ENCODE assay signal across 29 cellular contexts in the genomic region with DNA sequence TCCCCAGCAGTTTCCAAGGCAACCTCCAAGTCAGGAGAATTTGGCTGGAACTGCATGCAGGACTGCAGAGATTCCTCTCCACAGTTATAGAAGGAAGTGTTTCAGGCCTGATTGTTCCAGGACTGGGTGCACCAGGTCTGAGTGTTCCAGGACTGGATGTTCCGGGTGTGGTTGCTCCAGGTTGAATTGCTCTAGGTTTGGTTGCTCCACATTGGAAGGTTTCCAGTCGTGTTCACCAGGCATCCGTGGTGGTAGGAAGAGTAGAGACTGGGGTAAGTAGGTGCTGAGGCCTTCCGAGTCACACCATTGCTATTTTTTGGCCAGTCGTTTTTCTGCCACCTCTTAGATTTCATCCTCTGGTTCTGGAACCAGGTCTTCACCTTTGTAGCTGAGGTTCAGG.
"Had no signal": no experiment of that assay in that cellular context is flagged by ENCODE, and none has a peak within 500 bp of the region (broad histone marks: within the 10 kb centered on the region; RNA-seq: fewer than 3 reads in every experiment).

No MANE protein-coding gene starts in this region.

- H3K9me3 ChIP-seq: adrenal gland, SJSA1 had no signal

- H3K27ac ChIP-seq: adrenal gland, SJSA1 had no signal

- H3K4me1 ChIP-seq: adrenal gland, SJSA1 had no signal

- H3K4me3 ChIP-seq: adrenal gland, SJSA1 had no signal

- H3K36me3 ChIP-seq: adrenal gland, SJSA1 had no signal

- ATAC-seq: activated CD4-positive, CD25-positive, alpha-beta regulatory T cell treated with anti-CD3 and anti-CD28 coated beads, Interleukin-2, amount 50 U/mL, for 24 hours; activated CD8-positive, alpha-beta T cell treated with anti-CD3 and anti-CD28 coated beads, Interleukin-2, amount 10 ng/mL, durations not matched to agents 7 days and 5 days; Panc1; SK-N-SH treated with all-trans-retinoic acid at 6 μM for 48 hours had no signal

- H3K27me3 ChIP-seq: SJSA1 had no signal

- DNase-seq: activated CD4-positive, alpha-beta T cell treated with anti-CD3 and anti-CD28 coated beads for 4 hours; activated CD4-positive, alpha-beta T cell treated with anti-CD3 and anti-CD28 coated beads, Interleukin-2, amount 50 U/mL, for 4 hours; activated CD8-positive, alpha-beta memory T cell treated with anti-CD3 and anti-CD28 coated beads, Interleukin-2, amount 50 U/mL, for 48 hours; activated CD8-positive, alpha-beta T cell treated with anti-CD3 and anti-CD28 coated beads, Interleukin-2, amount 10 ng/mL, durations not matched to agents 7 days and 5 days; activated naive CD4-positive, alpha-beta T cell treated with anti-CD3 and anti-CD28 coated beads, Interleukin-2, amount 50 U/mL, for 16 hours; activated naive CD8-positive, alpha-beta T cell treated with anti-CD3 and anti-CD28 coated beads, Interleukin-2, amount 10 ng/mL, durations not matched to agents 7 days and 5 days; activated T-cell treated with anti-CD3 and anti-CD28 coated beads, Interleukin-2, amount 50 U/mL, for 1 hour; adrenal gland; anterior cingulate cortex; KG1; NCI-H1092; NCI-H1417 treated with DMSO at 0.1 percent for 48 hours; NCI-H1694; NCI-H2029; NCI-H2107; NCI-H2171 treated with DMSO at 0.1 percent for 48 hours; NCI-H345; NCI-H510A; NCI-H526 treated with DMSO at 0.1 percent for 48 hours; NCI-H82; NK-92 treated with Interleukin-12 subunit alpha and Interleukin-12 subunit beta, amount 100 ng/mL, for 24 hours; OCI-M1; RPMI8226; SHP77; SW 1271 had no signal
